ENCODE assay signal across 8 cellular contexts in genomic region chr19:3360494-3361383, GRCh38. TPM values are rescaled to one million over a fixed set of nuclear protein-coding genes. Genes with fewer than 3 reads are reported as not detected.
DNase-seq lines count a peak whose midpoint lies in the region; ATAC-seq, FAIRE-seq and TF ChIP-seq lines count a peak whose summit lies in the region.

No MANE protein-coding gene starts in this region.

- POLR2A ChIA-PET in HCT116 (lab: Charles Lee) (no interaction called here), K562 (lab: Yijun Ruan, JAX) (interaction anchor here (0.6 kb wide), 1 partner anchor 51 kb away, joined by 3 read pairs; no protein-coding TSS in a partner anchor)

- H3K9me2 ChIP-seq in HCT116 (ENCODE audit: insufficient read depth): no peaks in the 10 kb centered on the region

- DNase-seq in HCT116 (ENCODE audit: low read depth, low spot score) (no peak), T-helper 9 cell (peak; percentile 60), K562 (ENCODE audit: extremely low read depth in 1 of 4, low spot score in 3 of 4) (peak; percentile 68 to 85 (median 76)), kidney (peak; percentile 92)
- peak; percentile 53 to 81 for DNase-seq in stimulated activated CD4-positive, alpha-beta T cell treated with anti-CD3 and anti-CD28 coated beads, Interleukin-15, amount 100 ng/mL, for 1 hour (ENCODE audit: low read depth in 1 of 2, low spot score in 1 of 2)

- H3K27ac ChIP-seq in BLaER1 (peak overlapping the region; percentile 92), HCT116 (ENCODE audit: low read depth, low read length) (peak overlapping the region; percentile 93), K562 (ENCODE audit: extremely low read depth, low read depth, low read length) (peak overlapping the region; percentile 91), kidney (ENCODE audit: low read depth in 2 of 2, low read length in 2 of 2) (peak overlapping the region; percentile 89 to 97)

- H3K27me3 ChIP-seq in BLaER1 (no peaks in the 10 kb centered on the region; the same call in 1 of the 2 replicates), HCT116 (ENCODE audit: insufficient read depth, low read length) (no peaks in the 10 kb centered on the region), K562 (ENCODE audit: control insufficient read depth in 2 of 2, insufficient read depth in 2 of 2, low read length in 2 of 2) (no peaks in the 10 kb centered on the region)

- no peaks in the 10 kb centered on the region for H3K9me1 ChIP-seq in K562 (ENCODE audit: control insufficient read depth, insufficient read depth, low read length)

- H3K79me2 ChIP-seq in HCT116 (ENCODE audit: insufficient read depth, low read length) (peaks cover 56% of the 10 kb centered on the region), K562 (ENCODE audit: control insufficient read depth, insufficient read depth, low read length) (peaks cover 63% of the 10 kb centered on the region)

- TF ChIP-seq POLR2A in HCT116 (IDR thresholded peaks at IDR 0.05; ENCODE audit: borderline replicate concordance, extremely low read depth, insufficient read depth, insufficient read length) (peak; percentile 67), K562 (conservative IDR thresholded peaks at IDR 0.05) (peak; percentile 75)

- TF ChIP-seq RAD21 in HCT116 (IDR thresholded peaks at IDR 0.05; ENCODE audit: low read depth): no peak
- TF ChIP-seq RAD21 in K562 (CRISPR knock-in tag; conservative IDR thresholded peaks at IDR 0.05 in 1 of 2, IDR thresholded peaks at IDR 0.05 in 1 of 2): peak; percentile 10 to 26; a peak in 2 of 4 replicates

- H3K36me3 ChIP-seq in BLaER1 (no peaks in the 10 kb centered on the region), HCT116 (ENCODE audit: control insufficient read depth in 1 of 2, insufficient read depth in 2 of 2, low read length in 2 of 2) (no peaks in the 10 kb centered on the region), K562 (ENCODE audit: control insufficient read depth, insufficient read depth, low read length) (peaks cover 21% of the 10 kb centered on the region; the same call in 2 of the 3 replicates), kidney (ENCODE audit: control insufficient read depth in 1 of 2, insufficient read depth in 2 of 2, low read length in 2 of 2) (no peaks in the 10 kb centered on the region)

- H3K4me1 ChIP-seq in BLaER1 (peaks cover 60% of the 10 kb centered on the region), HCT116 (ENCODE audit: control insufficient read depth in 1 of 2, insufficient read depth in 2 of 2, low read length in 2 of 2) (peaks cover 17 to 48% of the 10 kb centered on the region in 2 experiments), K562 (replicated peaks in 1 of 2; ENCODE audit: control insufficient read depth in 2 of 2, insufficient read depth in 2 of 2, low read length in 2 of 2) (peaks cover 50 to 62% of the 10 kb centered on the region in 2 experiments), kidney (ENCODE audit: control insufficient read depth in 1 of 2, insufficient read depth in 1 of 2, low read depth in 1 of 2, low read length in 2 of 2) (peaks cover 19 to 26% of the 10 kb centered on the region in 2 donors)

- H2AFZ ChIP-seq in HCT116 (ENCODE audit: low read depth, low read length, poor library complexity, severe bottlenecking) (no peak overlapping the region), K562 (ENCODE audit: low read depth, low read length) (peak overlapping the region; percentile 75)

- 1% methylated on average over 60 of the region's 80 CpGs for WGBS in K562 (ENCODE audit: insufficient coverage, low coverage, missing lambda C conversion rate)

- H3K4me3 ChIP-seq in BLaER1 (peak overlapping the region; percentile 83), HCT116 (replicated peaks in 1 of 2; ENCODE audit: low read depth in 1 of 2, low read length in 2 of 2) (peak overlapping the region; percentile 62 to 91), K562 (peak overlapping the region; percentile 73), kidney (ENCODE audit: low read length in 2 of 2) (peak overlapping the region; percentile 71 to 78)

- CTCF ChIA-PET in HCT116 (lab: Charles Lee): no interaction called here
- CTCF ChIA-PET in K562 (lab: Yijun Ruan, JAX; ENCODE audit: low intra/inter-chr PET ratio): no interaction called here

- intact Hi-C loops in HCT116 (cut with micrococcal nuclease) (no loop called here), K562 (cut with micrococcal nuclease) (no loop called here), kidney (cut with DNase I) (no loop called here)

- H3K9me3 ChIP-seq in BLaER1: no peaks in the 10 kb centered on the region
- H3K9me3 ChIP-seq in HCT116 (ENCODE audit: control insufficient read depth in 1 of 2, insufficient read depth in 1 of 2, low read depth in 1 of 2, low read length in 2 of 2): no peaks in the 10 kb centered on the region
- no peaks in the 10 kb centered on the region for H3K9me3 ChIP-seq in K562 (replicated peaks; ENCODE audit: control insufficient read depth, insufficient read depth, low read depth, low read length)
- no peaks in the 10 kb centered on the region for H3K9me3 ChIP-seq in kidney (ENCODE audit: control insufficient read depth in 1 of 2, low read length in 2 of 2)

- H3K9ac ChIP-seq in BLaER1 (peak overlapping the region; percentile 91), HCT116 (ENCODE audit: low read length) (peak overlapping the region; percentile 92), K562 (ENCODE audit: insufficient read depth in 1 of 2, low read depth in 2 of 2, low read length in 2 of 2) (peak overlapping the region; percentile 82 to 98), kidney (ENCODE audit: low read length in 2 of 2) (peak overlapping the region; percentile 72 to 90)

- no peak for TF ChIP-seq EP300 in K562 (IDR thresholded peaks at IDR 0.05; ENCODE audit: low read length)

- no peak for TF ChIP-seq CTCF in HCT116 (IDR thresholded peaks at IDR 0.05 in 2 of 3, conservative IDR thresholded peaks at IDR 0.05 in 1 of 3; ENCODE audit: borderline replicate concordance in 1 of 3, insufficient read depth in 1 of 3, low read depth in 2 of 3, low read length in 2 of 3)
- peak in 2 of 3 experiments; percentile 12 to 26; a peak in 2 of 6 replicates for TF ChIP-seq CTCF in K562 (IDR thresholded peaks at IDR 0.05 in 2 of 3, conservative IDR thresholded peaks at IDR 0.05 in 1 of 3; ENCODE audit: insufficient read depth in 2 of 3, low read depth in 1 of 3, low read length in 3 of 3)
- TF ChIP-seq CTCF in kidney (IDR thresholded peaks at IDR 0.05; ENCODE audit: borderline replicate concordance, extremely low read depth, insufficient read depth): no peak

- RAD21 ChIA-PET in HCT116 (lab: Charles Lee; ENCODE audit: low non-redundant PET in 1 of 2, low total read pairs in 2 of 2, uncharacterized antibody in 2 of 2, unreplicated experiment in 2 of 2): no interaction called here

- ATAC-seq in HCT116 (peak; percentile 49), K562 (peak; percentile 67), HG02623 (IDR thresholded peaks at IDR 0.05; ENCODE audit: unreplicated experiment) (no peak), GM21390 (IDR thresholded peaks at IDR 0.05; ENCODE audit: unreplicated experiment) (no peak)

- in situ Hi-C loops in K562 (cut with MboI): no loop called here

- FAIRE-seq in K562 (lab: Jason Lieb, UNC) (peak; percentile 78), kidney (lab: Jason Lieb, UNC) (no peak)

- BruUV-seq in HCT116 (replicated peaks; lab: Mats Ljungman, UMichigan) (no TSS peak), K562 (replicated peaks; lab: Mats Ljungman, UMichigan) (no TSS peak)

- H4K20me1 ChIP-seq in BLaER1 (peaks cover 38% of the 10 kb centered on the region), HCT116 (ENCODE audit: insufficient read depth) (no peaks in the 10 kb centered on the region), K562 (replicated peaks; ENCODE audit: control insufficient read depth, insufficient read depth, low read length) (peaks cover 16% of the 10 kb centered on the region)

- H3K4me2 ChIP-seq in BLaER1 (peak overlapping the region; percentile 85), HCT116 (ENCODE audit: low read length) (peak overlapping the region; percentile 99), K562 (ENCODE audit: insufficient read depth, low read length) (peak overlapping the region; percentile 90)

TF ChIP-seq in HCT116, 20 proteins besides CTCF, POLR2A, EP300 and RAD21 (continues in another document):
- TF ChIP-seq TCF7L2 (IDR thresholded peaks at IDR 0.05; ENCODE audit: borderline replicate concordance, extremely low read depth, insufficient read depth, insufficient read length) (peak; percentile 40), POLR2AphosphoS5 (IDR thresholded peaks at IDR 0.05; ENCODE audit: low read depth, low read length) (peak; percentile 58), MAX (IDR thresholded peaks at IDR 0.05) (peak; percentile 91)

TF ChIP-seq in K562, 482 proteins besides CTCF, POLR2A, EP300 and RAD21 (continues in another document):
- TF ChIP-seq POLR2B (IDR thresholded peaks at IDR 0.05; ENCODE audit: low read depth, partially characterized antibody) (peak; percentile 52), SUPT5H (IDR thresholded peaks at IDR 0.05) (peak; percentile 70), RBM34 (IDR thresholded peaks at IDR 0.05; ENCODE audit: borderline replicate concordance, insufficient read depth, low read length) (no peak), ZNF444 (CRISPR knock-in tag; IDR thresholded peaks at IDR 0.05) (no peak), ESRRA (IDR thresholded peaks at IDR 0.05; ENCODE audit: borderline replicate concordance, low read depth) (no peak; the same call in none of the 2 replicates), ZBTB7A (IDR thresholded peaks at IDR 0.05; ENCODE audit: borderline replicate concordance, control insufficient read depth, low read depth, low read length) (peak; percentile 83)

RNA-seq across cellular contexts. Expression of gene NFIC, which starts 5.6 kb away (rescaled TPM):
- total RNA-seq in HCT116 (2021; ENCODE audit: unreplicated experiment): 116 TPM
- polyA plus RNA-seq in HCT116 (2012): 42.8 and 55.4 TPM in 2 replicates
- total RNA-seq in K562 (2011; cell fraction: chromatin; rRNA removed; ENCODE audit: low replicate concordance): 66.4 and 156 TPM in 2 replicates
- total RNA-seq in K562 (2011; cell fraction: nucleolus; rRNA removed): 56.2 and 56.5 TPM in 2 replicates
- total RNA-seq in K562 (2011; cell fraction: nucleoplasm; rRNA removed): 46.9 and 54.0 TPM in 2 replicates
- total RNA-seq in K562 (2014; rRNA removed): 14.1 and 15.7 TPM in 2 replicates
- total RNA-seq in K562 (2014; rRNA removed; fragmentation: Illumina TruSeq; extraction: Trizol): 3.0 and 3.7 TPM in 2 replicates
- total RNA-seq in K562 (2015; rRNA removed; fragmentation: Illumina TruSeq; extraction: Trizol): 6.9 and 8.4 TPM in 2 replicates
- total RNA-seq in K562 (2021): 57.3 and 62.1 TPM in 2 replicates
- polyA plus RNA-seq in K562 (2011; rRNA removed): 2.0 and 2.9 TPM in 2 replicates
- 1.8 and 2.6 TPM in 2 replicates for polyA plus RNA-seq in K562 (2011; cell fraction: cytosol; rRNA removed)
- 13.2 and 19.2 TPM in 2 replicates for polyA plus RNA-seq in K562 (2011; cell fraction: nucleus; rRNA removed)
- 20.3 and 20.4 TPM in 2 replicates for polyA plus RNA-seq in K562 (2012)
- 17.2 and 26.2 TPM in 2 replicates for polyA plus RNA-seq in K562 (2014; fragmentation: Illumina TruSeq; extraction: Trizol)
- polyA plus RNA-seq in K562 (2014; fragmentation: Nextera tagmentation; extraction: Ambion mirVana): under 1 TPM; 0.71 to 0.99 TPM
- 14.1 and 15.9 TPM in 2 replicates for polyA plus RNA-seq in K562 (2014; rRNA removed)
- 4.0 and 4.7 TPM in 2 replicates for polyA minus RNA-seq in K562 (2011; rRNA and poly(A)+ RNA removed)
- polyA minus RNA-seq in K562 (2011; cell fraction: cytosol; rRNA and poly(A)+ RNA removed): 14.5 and 19.9 TPM in 2 replicates
- polyA minus RNA-seq in K562 (2011; cell fraction: nucleus; rRNA and poly(A)+ RNA removed): 16.6 and 19.5 TPM in 2 replicates
- 173 TPM for total RNA-seq in kidney
- polyA plus RNA-seq in kidney (ENCODE audit: insufficient read depth, low read depth, low replicate concordance): 20.3 TPM

Comparison
In these comparisons a context has a peak if more than half of its experiments do, and no peak if none do; other contexts are left out.
1. ATAC-seq: peak in HCT116 (single experiment) and K562 (single experiment); none in HG02623 (single experiment) and GM21390 (single experiment).
2. CTCF ChIP-seq: peak in K562 (2 of 3); none in HCT116 (0 of 3) and kidney (single experiment).
3. Peak in every context shown above with its lines, with median percentiles within 50 percentile points of each other: H3K27ac ChIP-seq, H3K4me2 ChIP-seq, H3K4me3 ChIP-seq and H3K9ac ChIP-seq.